Comparison of ENCODE assay signal across 13 cellular contexts in genomic region chr6:28140616-28141015, GRCh38. TPM values are rescaled to one million over a fixed set of nuclear protein-coding genes. Genes with fewer than 3 reads are reported as not detected.
A peak's percentile ranks its signal among the peaks of the same experiment; 100 is the strongest.
DNase-seq lines count a peak whose midpoint lies in the region; ATAC-seq and TF ChIP-seq lines count a peak whose summit lies in the region.
"Had no signal": no experiment of that assay in that cellular context is flagged by ENCODE, and none has a peak within 500 bp of the region (broad histone marks: within the 10 kb centered on the region; RNA-seq: fewer than 3 reads in every experiment).

No MANE protein-coding gene starts in this region.

- H2AFZ ChIP-seq in fibroblast of lung (ENCODE audit: low read length): peak overlapping the region; percentile 29

- H3K27ac Mint-ChIP-seq in activated naive CD4-positive, alpha-beta T cell treated with anti-CD3 and anti-CD28 coated beads, Interleukin-2, amount 50 U/mL, for 24 hours: peak overlapping the region; percentile 97
- H3K27ac Mint-ChIP-seq in WTC11: no peak overlapping the region
- H3K27ac Mint-ChIP-seq in stimulated activated naive CD8-positive, alpha-beta T cell treated with anti-CD3 and anti-CD28 coated beads, Interleukin-15, amount 100 ng/mL, for 72 hours: peak overlapping the region in 1 of 2 donors; percentile 83

- peaks cover 74% of the 10 kb centered on the region for H3K4me1 Mint-ChIP-seq in activated naive CD4-positive, alpha-beta T cell treated with anti-CD3 and anti-CD28 coated beads, Interleukin-2, amount 50 U/mL, for 24 hours
- H3K4me1 Mint-ChIP-seq in WTC11: peaks cover 22% of the 10 kb centered on the region
- peaks cover 53% of the 10 kb centered on the region for H3K4me1 Mint-ChIP-seq in stimulated activated naive CD8-positive, alpha-beta T cell treated with anti-CD3 and anti-CD28 coated beads, Interleukin-15, amount 100 ng/mL, for 72 hours

- peak overlapping the region; percentile 96 for H3K4me3 Mint-ChIP-seq in activated naive CD4-positive, alpha-beta T cell treated with anti-CD3 and anti-CD28 coated beads, Interleukin-2, amount 50 U/mL, for 24 hours
- H3K4me3 Mint-ChIP-seq in WTC11: peak overlapping the region; percentile 97
- H3K4me3 Mint-ChIP-seq in stimulated activated naive CD8-positive, alpha-beta T cell treated with anti-CD3 and anti-CD28 coated beads, Interleukin-15, amount 100 ng/mL, for 72 hours: peak overlapping the region; percentile 96

- H3K79me2 ChIP-seq in fibroblast of lung (ENCODE audit: control insufficient read depth, insufficient read depth, low read length): peaks cover 38% of the 10 kb centered on the region

- DNase-seq in activated naive CD4-positive, alpha-beta T cell treated with Interleukin-2 at 50 U/mL for 16 hours: no peak
- DNase-seq in WTC11 (ENCODE audit: low spot score) (no peak), fibroblast of lung (ENCODE audit: low read depth in 2 of 2) (no peak), COLO668 (lab: John Stamatoyannopoulos, UW; ENCODE audit: unreplicated experiment) (no peak), mucosa of gallbladder (ENCODE audit: low spot score) (no peak)
- DNase-seq in stimulated activated naive CD8-positive, alpha-beta T cell treated with anti-CD3 and anti-CD28 coated beads, Interleukin-15, amount 100 ng/mL, for 72 hours: no peak
- no peak for DNase-seq in activated CD4-positive, CD25-positive, alpha-beta regulatory T cell (lab: John Stamatoyannopoulos, UW)
- DNase-seq: cortex of kidney, foreskin fibroblast, GF-D8, NCI-H1048, WERI-Rb-1 had no signal

- no peaks in the 10 kb centered on the region for H3K36me3 ChIP-seq in fibroblast of lung (ENCODE audit: control insufficient read depth, insufficient read depth, low read length)

- H3K9me3 ChIP-seq in fibroblast of lung (ENCODE audit: control insufficient read depth, insufficient read depth, low read depth, low read length): no peaks in the 10 kb centered on the region

- H3K27me3 ChIP-seq in fibroblast of lung (ENCODE audit: control insufficient read depth, insufficient read depth, low read length): no peaks in the 10 kb centered on the region

- H3K9ac ChIP-seq in fibroblast of lung (ENCODE audit: insufficient read depth, low read length): no peak overlapping the region

- peaks cover 6% of the 10 kb centered on the region for H3K36me3 Mint-ChIP-seq in activated naive CD4-positive, alpha-beta T cell treated with anti-CD3 and anti-CD28 coated beads, Interleukin-2, amount 50 U/mL, for 24 hours
- H3K36me3 Mint-ChIP-seq in WTC11: peaks cover 15% of the 10 kb centered on the region

- H3K4me1 ChIP-seq in fibroblast of lung (ENCODE audit: control insufficient read depth, extremely low read depth, insufficient read depth, low read length): peaks cover 4% of the 10 kb centered on the region

- POLR2A ChIA-PET in WTC11 (lab: Charles Lee): interaction anchor here (1.6 kb wide), 2 partner anchors 16 to 248 kb away, joined by 7 to 10 read pairs; partner anchors contain the start of gene ZSCAN16

- CTCF ChIA-PET in WTC11 (lab: Charles Lee): interaction anchor here (0.8 to 1.5 kb wide), 3 partner anchors 36 to 348 kb away, joined by 3 to 8 read pairs (median 6); no protein-coding TSS in a partner anchor

- no peaks in the 10 kb centered on the region for H4K20me1 ChIP-seq in fibroblast of lung (ENCODE audit: control insufficient read depth, extremely low read depth, insufficient read depth, low read length)

- H3K9me3 Mint-ChIP-seq in activated naive CD4-positive, alpha-beta T cell treated with anti-CD3 and anti-CD28 coated beads, Interleukin-2, amount 50 U/mL, for 24 hours: no peaks in the 10 kb centered on the region
- H3K9me3 Mint-ChIP-seq in WTC11: no peaks in the 10 kb centered on the region
- no peaks in the 10 kb centered on the region for H3K9me3 Mint-ChIP-seq in stimulated activated naive CD8-positive, alpha-beta T cell treated with anti-CD3 and anti-CD28 coated beads, Interleukin-15, amount 100 ng/mL, for 72 hours

- ATAC-seq in WTC11: no peak
- ATAC-seq in stimulated activated naive CD8-positive, alpha-beta T cell treated with anti-CD3 and anti-CD28 coated beads, Interleukin-15, amount 100 ng/mL, for 72 hours: no peak

- H3K4me3 ChIP-seq in fibroblast of lung (replicated peaks in 1 of 4; ENCODE audit: control extremely low read depth in 1 of 4, insufficient read depth in 1 of 4, low read depth in 3 of 4, low read length in 4 of 4): no peak overlapping the region

- H3K27me3 Mint-ChIP-seq in activated naive CD4-positive, alpha-beta T cell treated with anti-CD3 and anti-CD28 coated beads, Interleukin-2, amount 50 U/mL, for 24 hours: no peaks in the 10 kb centered on the region
- peaks cover 34% of the 10 kb centered on the region for H3K27me3 Mint-ChIP-seq in WTC11 (ENCODE audit: low read depth)
- no peaks in the 10 kb centered on the region for H3K27me3 Mint-ChIP-seq in stimulated activated naive CD8-positive, alpha-beta T cell treated with anti-CD3 and anti-CD28 coated beads, Interleukin-15, amount 100 ng/mL, for 72 hours

- peak overlapping the region; percentile 50 for H3K4me2 ChIP-seq in fibroblast of lung (ENCODE audit: extremely low read depth, insufficient read depth, low read length)

- TF ChIP-seq CTCF in WTC11 (IDR thresholded peaks at IDR 0.05) (no peak), fibroblast of lung (conservative IDR thresholded peaks at IDR 0.05 in 1 of 2, IDR thresholded peaks at IDR 0.05 in 1 of 2; ENCODE audit: low read depth in 1 of 2, low read length in 2 of 2) (no peak)

- H3K27ac ChIP-seq in fibroblast of lung (ENCODE audit: insufficient read depth, low read length): no peak overlapping the region

TF ChIP-seq in WTC11, 78 proteins besides CTCF, POLR2A, EP300 and RAD21 (continues in another document):
- no peak for TF ChIP-seq STAT6 (CRISPR knock-in tag; conservative IDR thresholded peaks at IDR 0.05; ENCODE audit: low read depth)
- TF ChIP-seq CREB1 (CRISPR knock-in tag; IDR thresholded peaks at IDR 0.05): no peak
- no peak for TF ChIP-seq ZMAT4 (CRISPR knock-in tag; IDR thresholded peaks at IDR 0.05)
- no peak for TF ChIP-seq SMAD3 (CRISPR knock-in tag; IDR thresholded peaks at IDR 0.05; ENCODE audit: borderline replicate concordance)
- TF ChIP-seq ZNF317 (CRISPR knock-in tag; IDR thresholded peaks at IDR 0.05; ENCODE audit: borderline replicate concordance, low read depth): no peak
- no peak for TF ChIP-seq GTF2I (CRISPR knock-in tag; conservative IDR thresholded peaks at IDR 0.05)
- TF ChIP-seq CREM (CRISPR knock-in tag; IDR thresholded peaks at IDR 0.05): no peak
- TF ChIP-seq SMAD4 (CRISPR knock-in tag; IDR thresholded peaks at IDR 0.05): no peak

RNA-seq across cellular contexts. Expression of gene ZKSCAN8, which starts 1.1 kb away (rescaled TPM):
- total RNA-seq in WTC11 (2021) (21.7 to 22.9 TPM (median 22.7 TPM) in 3 replicates), fibroblast of lung (16.2 and 21.6 TPM in 2 replicates), mucosa of gallbladder (16.5 TPM)
- 10.2 and 13.4 TPM in 2 replicates for polyA plus RNA-seq in fibroblast of lung
- 4.3 and 8.6 TPM in 2 replicates for polyA plus RNA-seq in fibroblast of lung (2012)
- polyA minus RNA-seq in fibroblast of lung (ENCODE audit: low replicate concordance): 17.6 and 21.8 TPM in 2 replicates

RNA-seq across cellular contexts. Expression of gene ZSCAN16, which starts 16.2 kb away (rescaled TPM):
- total RNA-seq in WTC11 (2021) (5.7 to 7.3 TPM (median 7.1 TPM) in 3 replicates), fibroblast of lung (5.9 and 6.6 TPM in 2 replicates), mucosa of gallbladder (5.8 TPM)
- polyA plus RNA-seq in fibroblast of lung: 2.0 and 2.7 TPM in 2 replicates
- 1.9 and 2.7 TPM in 2 replicates for polyA plus RNA-seq in fibroblast of lung (2012)
- 0.93 TPM in 1 of 2 replicates, not detected in the other for polyA minus RNA-seq in fibroblast of lung (ENCODE audit: low replicate concordance)
